19 cellular contexts compared by ENCODE assay signal in the genomic region with DNA sequence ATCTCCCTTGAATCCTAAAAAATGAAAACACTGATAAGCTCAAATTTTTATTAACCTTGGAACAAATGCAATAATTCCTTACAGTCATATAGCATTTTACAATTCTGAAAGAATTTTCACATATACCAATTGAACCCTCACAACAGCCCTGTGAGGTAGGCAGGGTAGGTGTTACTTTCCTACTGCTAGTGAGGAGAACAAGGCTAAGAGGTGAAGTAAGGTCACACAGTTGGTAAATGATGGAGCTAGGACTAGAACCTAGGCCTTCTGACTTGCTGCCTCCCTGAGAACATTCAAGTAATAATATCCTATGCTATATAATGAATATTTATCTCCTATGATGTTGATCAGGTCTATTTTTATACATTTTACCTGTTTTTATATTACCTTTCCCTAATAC. TPM values are rescaled to one million over a fixed set of nuclear protein-coding genes. Genes with fewer than 3 reads are reported as not detected.
DNase-seq lines count a peak whose midpoint lies in the region; ATAC-seq, FAIRE-seq and TF ChIP-seq lines count a peak whose summit lies in the region.
"Had no signal": no experiment of that assay in that cellular context is flagged by ENCODE, and none has a peak within 500 bp of the region (broad histone marks: within the 10 kb centered on the region; RNA-seq: fewer than 3 reads in every experiment).

No MANE protein-coding gene starts in this region.

- CTCF ChIA-PET in activated CD4-positive, alpha-beta T cell treated with anti-CD3 and anti-CD28 coated beads, Interleukin-2, amount 10 ng/mL, durations not matched to agents 7 days and 5 days (lab: Charles Lee), result no interaction called here
- CTCF ChIA-PET in GM12878 (lab: Yijun Ruan, JAX), result interaction anchor here (1.6 to 2.0 kb wide), 2 partner anchors 12 to 23 kb away, joined by 5 to 7 read pairs; no protein-coding TSS in a partner anchor

- H3K27ac ChIP-seq in GM12878 (ENCODE audit: control insufficient read depth, insufficient read depth), result no peak overlapping the region
- H3K27ac ChIP-seq: BLaER1 had no signal

- H2AFZ ChIP-seq in GM12878 (ENCODE audit: control insufficient read depth, low read depth, low read length), result no peak overlapping the region

- no peaks in the 10 kb centered on the region for H3K27me3 Mint-ChIP-seq in activated CD4-positive, alpha-beta T cell treated with anti-CD3 and anti-CD28 coated beads, Interleukin-2, amount 10 ng/mL, durations not matched to agents 24 days and 14 days
- H3K27me3 Mint-ChIP-seq in activated CD4-positive, alpha-beta T cell treated with anti-CD3 and anti-CD28 coated beads, Interleukin-2, amount 10 ng/mL, durations not matched to agents 7 days and 5 days, result no peaks in the 10 kb centered on the region
- no peaks in the 10 kb centered on the region for H3K27me3 Mint-ChIP-seq in stimulated activated naive CD8-positive, alpha-beta T cell treated with anti-CD3 and anti-CD28 coated beads, Interleukin-15, amount 100 ng/mL, for 72 hours

- no TSS peak for BruUV-seq in GM12878 (replicated peaks; lab: Mats Ljungman, UMichigan)

- H3K36me3 Mint-ChIP-seq in activated CD4-positive, alpha-beta T cell treated with anti-CD3 and anti-CD28 coated beads, Interleukin-2, amount 10 ng/mL, durations not matched to agents 24 days and 14 days (ENCODE audit: low read depth), result peaks cover 57% of the 10 kb centered on the region
- H3K36me3 Mint-ChIP-seq in activated CD4-positive, alpha-beta T cell treated with anti-CD3 and anti-CD28 coated beads, Interleukin-2, amount 10 ng/mL, durations not matched to agents 7 days and 5 days (ENCODE audit: low read depth), result peaks cover 34% of the 10 kb centered on the region

- H3K79me2 ChIP-seq in GM12878 (ENCODE audit: control insufficient read depth, insufficient read depth, low read length), result no peaks in the 10 kb centered on the region; the same call in 1 of the 2 replicates

- H3K9ac ChIP-seq in GM12878 (ENCODE audit: control insufficient read depth, insufficient read depth, low read length), result no peak overlapping the region
- H3K9ac ChIP-seq: BLaER1 had no signal

- TF ChIP-seq POLR2A in GM12878 (IDR thresholded peaks at IDR 0.05; ENCODE audit: low read depth, low read length) (no peak), erythroblast (IDR thresholded peaks at IDR 0.05; ENCODE audit: low read length) (no peak)

- no peaks in the 10 kb centered on the region for H3K4me1 ChIP-seq in GM12878 (ENCODE audit: control insufficient read depth, insufficient read depth, low read length)
- H3K4me1 ChIP-seq: BLaER1 had no signal

- H3K4me2 ChIP-seq in GM12878 (ENCODE audit: control insufficient read depth, insufficient read depth), result no peak overlapping the region
- H3K4me2 ChIP-seq: BLaER1 had no signal

- peaks cover 0 to 18% of the 10 kb centered on the region in 2 experiments; a peak in 2 of 4 replicates for H3K36me3 ChIP-seq in GM12878 (ENCODE audit: control insufficient read depth in 2 of 2, insufficient read depth in 2 of 2, low read length in 1 of 2)

- POLR2A ChIA-PET in activated CD4-positive, alpha-beta T cell treated with anti-CD3 and anti-CD28 coated beads, Interleukin-2, amount 10 ng/mL, durations not matched to agents 7 days and 5 days (lab: Charles Lee), result no interaction called here
- POLR2A ChIA-PET in GM12878 (lab: Charles Lee), result interaction anchor here (1.3 kb wide), 1 partner anchor 12 kb away, joined by 4 read pairs; no protein-coding TSS in a partner anchor

- H3K4me1 Mint-ChIP-seq in activated CD4-positive, alpha-beta T cell treated with anti-CD3 and anti-CD28 coated beads, Interleukin-2, amount 10 ng/mL, durations not matched to agents 24 days and 14 days, result peaks cover 11% of the 10 kb centered on the region
- H3K4me1 Mint-ChIP-seq in activated CD4-positive, alpha-beta T cell treated with anti-CD3 and anti-CD28 coated beads, Interleukin-2, amount 10 ng/mL, durations not matched to agents 7 days and 5 days, result peaks cover 4% of the 10 kb centered on the region
- no peaks in the 10 kb centered on the region for H3K4me1 Mint-ChIP-seq in stimulated activated naive CD8-positive, alpha-beta T cell treated with anti-CD3 and anti-CD28 coated beads, Interleukin-15, amount 100 ng/mL, for 72 hours

- TF ChIP-seq RAD21 in GM12878 (IDR thresholded peaks at IDR 0.05; ENCODE audit: insufficient read depth, low read depth, low read length), result no peak

- no peak overlapping the region for H3K4me3 ChIP-seq in GM12878
- H3K4me3 ChIP-seq: BLaER1 had no signal

- H3K4me3 Mint-ChIP-seq in activated CD4-positive, alpha-beta T cell treated with anti-CD3 and anti-CD28 coated beads, Interleukin-2, amount 10 ng/mL, durations not matched to agents 24 days and 14 days, result no peak overlapping the region
- no peak overlapping the region for H3K4me3 Mint-ChIP-seq in activated CD4-positive, alpha-beta T cell treated with anti-CD3 and anti-CD28 coated beads, Interleukin-2, amount 10 ng/mL, durations not matched to agents 7 days and 5 days
- H3K4me3 Mint-ChIP-seq in stimulated activated naive CD8-positive, alpha-beta T cell treated with anti-CD3 and anti-CD28 coated beads, Interleukin-15, amount 100 ng/mL, for 72 hours, result no peak overlapping the region
- H3K4me3 Mint-ChIP-seq: CD8-positive, alpha-beta T cell had no signal

- no peak for DNase-seq in activated CD4-positive, alpha-beta T cell treated with anti-CD3 and anti-CD28 coated beads, Interleukin-2, amount 10 ng/mL, durations not matched to agents 24 days and 14 days
- no peak for DNase-seq in activated CD4-positive, alpha-beta T cell treated with anti-CD3 and anti-CD28 coated beads, Interleukin-2, amount 10 ng/mL, durations not matched to agents 7 days and 5 days
- DNase-seq in stimulated activated naive CD8-positive, alpha-beta T cell treated with anti-CD3 and anti-CD28 coated beads, Interleukin-15, Interleukin-2, amounts not matched to agents 100 U/mL and 50 U/mL, for 24 hours, result no peak
- DNase-seq in stimulated activated naive CD8-positive, alpha-beta T cell treated with anti-CD3 and anti-CD28 coated beads, Interleukin-15, amount 100 ng/mL, for 72 hours, result no peak
- DNase-seq in GM12878 (ENCODE audit: low read depth, low spot score) (no peak), erythroblast (lab: John Stamatoyannopoulos, UW) (no peak), NCI-H2029 (lab: John Stamatoyannopoulos, UW) (no peak)
- DNase-seq: CD8-positive, alpha-beta T cell; DMS79 treated with DMSO at 0.1 percent for 48 hours; GOT3; NCI-H1092 treated with DMSO at 0.1 percent for 48 hours; NCI-H146; NCI-H2081; NCI-H510A; NCI-H748 treated with DMSO at 0.1 percent for 48 hours had no signal

- intact Hi-C loops in activated CD4-positive, alpha-beta T cell treated with anti-CD3 and anti-CD28 coated beads, Interleukin-2, amount 10 ng/mL, durations not matched to agents 24 days and 14 days (cut with micrococcal nuclease), result loop anchor here (10.0 kb wide), 2 partner anchors 955 to 1325 kb away; no protein-coding TSS in a partner anchor
- intact Hi-C loops in GM12878 (cut with micrococcal nuclease; ENCODE audit: unreplicated experiment), result loop anchor here (10.0 kb wide), 2 partner anchors 385 to 955 kb away; no protein-coding TSS in a partner anchor

- H3K9me3 Mint-ChIP-seq in activated CD4-positive, alpha-beta T cell treated with anti-CD3 and anti-CD28 coated beads, Interleukin-2, amount 10 ng/mL, durations not matched to agents 24 days and 14 days, result no peaks in the 10 kb centered on the region
- no peaks in the 10 kb centered on the region for H3K9me3 Mint-ChIP-seq in activated CD4-positive, alpha-beta T cell treated with anti-CD3 and anti-CD28 coated beads, Interleukin-2, amount 10 ng/mL, durations not matched to agents 7 days and 5 days
- H3K9me3 Mint-ChIP-seq in stimulated activated naive CD8-positive, alpha-beta T cell treated with anti-CD3 and anti-CD28 coated beads, Interleukin-15, amount 100 ng/mL, for 72 hours, result no peaks in the 10 kb centered on the region
- H3K9me3 Mint-ChIP-seq: CD8-positive, alpha-beta T cell had no signal

- peak overlapping the region; percentile 34 for H3K27ac Mint-ChIP-seq in activated CD4-positive, alpha-beta T cell treated with anti-CD3 and anti-CD28 coated beads, Interleukin-2, amount 10 ng/mL, durations not matched to agents 24 days and 14 days
- H3K27ac Mint-ChIP-seq in activated CD4-positive, alpha-beta T cell treated with anti-CD3 and anti-CD28 coated beads, Interleukin-2, amount 10 ng/mL, durations not matched to agents 7 days and 5 days, result no peak overlapping the region
- H3K27ac Mint-ChIP-seq in stimulated activated naive CD8-positive, alpha-beta T cell treated with anti-CD3 and anti-CD28 coated beads, Interleukin-15, amount 100 ng/mL, for 72 hours, result no peak overlapping the region
- H3K27ac Mint-ChIP-seq: CD8-positive, alpha-beta T cell had no signal

- H3K27me3 ChIP-seq in GM12878 (replicated peaks in 1 of 2; ENCODE audit: control insufficient read depth in 2 of 2, insufficient read depth in 2 of 2, low read length in 1 of 2), result no peaks in the 10 kb centered on the region

- FAIRE-seq in GM12878 (lab: Jason Lieb, UNC), result no peak
- FAIRE-seq: D721Med had no signal

- H3K9me3 ChIP-seq in GM12878 (replicated peaks; ENCODE audit: control insufficient read depth, insufficient read depth, low read length), result no peaks in the 10 kb centered on the region
- H3K9me3 ChIP-seq: BLaER1 had no signal

- no peak for TF ChIP-seq EP300 in GM12878 (IDR thresholded peaks at IDR 0.05; ENCODE audit: borderline replicate concordance in 1 of 2, control insufficient read depth in 1 of 2, low read depth in 2 of 2, low read length in 2 of 2)

- TF ChIP-seq CTCF in GM12878 (IDR thresholded peaks at IDR 0.05 in 2 of 3, conservative IDR thresholded peaks at IDR 0.05 in 1 of 3; ENCODE audit: control insufficient read depth in 2 of 3, extremely low read depth in 1 of 3, insufficient read depth in 1 of 3, low read depth in 3 of 3, low read length in 3 of 3), result no peak

- RAD21 ChIA-PET in GM12878 (lab: Charles Lee; ENCODE audit: unreplicated experiment), result interaction anchor here (1.2 kb wide), 1 partner anchor 8 kb away, joined by 5 read pairs; no protein-coding TSS in a partner anchor

- SMC1A ChIA-PET in GM12878 (lab: Charles Lee; ENCODE audit: uncharacterized antibody, unreplicated experiment), result interaction anchor here (2.5 kb wide), 1 partner anchor 14 kb away, joined by 8 read pairs; no protein-coding TSS in a partner anchor

- in situ Hi-C loops in GM12878 (cut with MboI), result no loop called here

- peaks cover 4% of the 10 kb centered on the region; the same call in 1 of the 2 replicates for H4K20me1 ChIP-seq in GM12878 (ENCODE audit: control insufficient read depth, insufficient read depth)

- ATAC-seq in stimulated activated naive CD8-positive, alpha-beta T cell treated with anti-CD3 and anti-CD28 coated beads, Interleukin-15, Interleukin-2, amounts not matched to agents 100 U/mL and 50 U/mL, for 24 hours, result peak; percentile 43
- ATAC-seq in stimulated activated naive CD8-positive, alpha-beta T cell treated with anti-CD3 and anti-CD28 coated beads, Interleukin-15, amount 100 ng/mL, for 72 hours, result no peak
- ATAC-seq in GM12878, result peak; percentile 26; the same call in 1 of the 3 replicates
- no peak for ATAC-seq in HG03175 (IDR thresholded peaks at IDR 0.05; ENCODE audit: unreplicated experiment)
- ATAC-seq: CD8-positive, alpha-beta T cell; Right ventricle myocardium inferior had no signal

RNA-seq across cellular contexts. Expression of a gene that starts 9.7 kb away (rescaled TPM):
- 14.6 and 16.1 TPM in 2 replicates for total RNA-seq in activated CD4-positive, alpha-beta T cell treated with anti-CD3 and anti-CD28 coated beads, Interleukin-2, amount 10 ng/mL, durations not matched to agents 24 days and 14 days
- 10 to 100 TPM; 24.0 to 25.6 TPM for total RNA-seq in activated CD4-positive, alpha-beta T cell treated with anti-CD3 and anti-CD28 coated beads, Interleukin-2, amount 10 ng/mL, durations not matched to agents 7 days and 5 days
- 3.3 and 4.0 TPM in 2 replicates for total RNA-seq in GM12878 (2013; cell fraction: nucleolus; rRNA removed)
- 22.6 and 29.5 TPM in 2 replicates for total RNA-seq in GM12878 (2014; rRNA removed)
- total RNA-seq in GM12878 (2014; rRNA removed; fragmentation: Illumina TruSeq; extraction: Trizol), result 23.3 and 23.7 TPM in 2 replicates
- total RNA-seq in GM12878 (2021), result 14.9 and 15.4 TPM in 2 replicates
- polyA plus RNA-seq in GM12878 (2011; ENCODE audit: low read depth), result 3.6 TPM
- polyA plus RNA-seq in GM12878 (2011; rRNA removed), result 22.0 and 26.7 TPM in 2 replicates
- 10.3 and 11.7 TPM in 2 replicates for polyA plus RNA-seq in GM12878 (2011; cell fraction: cytosol; rRNA removed)
- 3.8 and 6.7 TPM in 2 replicates for polyA plus RNA-seq in GM12878 (2011; cell fraction: nucleus; rRNA removed)
- polyA plus RNA-seq in GM12878 (2012), result 8.0 and 10.2 TPM in 2 replicates
- polyA plus RNA-seq in GM12878 (2014; fragmentation: Illumina TruSeq; extraction: Trizol), result 28.9 and 40.5 TPM in 2 replicates
- polyA plus RNA-seq in GM12878 (2014; fragmentation: Nextera tagmentation; extraction: Ambion mirVana), result 10 to 100 TPM; 19.0 to 20.8 TPM
- polyA plus RNA-seq in GM12878 (2014; rRNA removed), result 15.4 and 15.7 TPM in 2 replicates
- polyA plus RNA-seq in GM12878 (2016; fragmentation: Nextera tagmentation; extraction: Ambion mirVana), result 10 to 100 TPM; 41.5 to 42.5 TPM
- 10.9 and 15.5 TPM in 2 replicates for polyA minus RNA-seq in GM12878 (2011; rRNA and poly(A)+ RNA removed)
- 4.1 and 6.1 TPM in 2 replicates for polyA minus RNA-seq in GM12878 (2011; cell fraction: cytosol; rRNA and poly(A)+ RNA removed)
- 1.3 and 4.0 TPM in 2 replicates for polyA minus RNA-seq in GM12878 (2011; cell fraction: nucleus; rRNA and poly(A)+ RNA removed)

RNA-seq across cellular contexts. Expression of a gene that starts 25.7 kb away (rescaled TPM):
- 1,039 and 1,063 TPM in 2 replicates for total RNA-seq in activated CD4-positive, alpha-beta T cell treated with anti-CD3 and anti-CD28 coated beads, Interleukin-2, amount 10 ng/mL, durations not matched to agents 24 days and 14 days
- 100 to 1,000 TPM; 682 to 705 TPM for total RNA-seq in activated CD4-positive, alpha-beta T cell treated with anti-CD3 and anti-CD28 coated beads, Interleukin-2, amount 10 ng/mL, durations not matched to agents 7 days and 5 days
- 507 and 514 TPM in 2 replicates for total RNA-seq in GM12878 (2013; cell fraction: nucleolus; rRNA removed)
- total RNA-seq in GM12878 (2014; rRNA removed) (370 and 422 TPM in 2 replicates), GM12878 (2014; rRNA removed; fragmentation: Illumina TruSeq; extraction: Trizol) (418 and 420 TPM in 2 replicates), GM12878 (2021) (626 and 628 TPM in 2 replicates)
- 983 TPM for polyA plus RNA-seq in GM12878 (2011; ENCODE audit: low read depth)
- polyA plus RNA-seq in GM12878 (2011; rRNA removed) (1,825 and 2,395 TPM in 2 replicates), GM12878 (2014; fragmentation: Illumina TruSeq; extraction: Trizol) (554 and 619 TPM in 2 replicates), GM12878 (2014; fragmentation: Nextera tagmentation; extraction: Ambion mirVana) (100 to 1,000 TPM; 633 to 835 TPM), GM12878 (2014; rRNA removed) (453 and 454 TPM in 2 replicates), GM12878 (2016; fragmentation: Nextera tagmentation; extraction: Ambion mirVana) (100 to 1,000 TPM; 632 to 679 TPM)
- 1,022 and 1,340 TPM in 2 replicates for polyA plus RNA-seq in GM12878 (2011; cell fraction: cytosol; rRNA removed)
- polyA plus RNA-seq in GM12878 (2011; cell fraction: nucleus; rRNA removed), result 734 and 1,181 TPM in 2 replicates
- 837 and 1,058 TPM in 2 replicates for polyA plus RNA-seq in GM12878 (2012)
- polyA minus RNA-seq in GM12878 (2011; rRNA and poly(A)+ RNA removed), result 806 and 843 TPM in 2 replicates
- 247 and 251 TPM in 2 replicates for polyA minus RNA-seq in GM12878 (2011; cell fraction: cytosol; rRNA and poly(A)+ RNA removed)
- 164 and 183 TPM in 2 replicates for polyA minus RNA-seq in GM12878 (2011; cell fraction: nucleus; rRNA and poly(A)+ RNA removed)

Comparison
In these comparisons a context has a peak if more than half of its experiments do, and no peak if none do; other contexts are left out.
1. ATAC-seq: peak in stimulated activated naive CD8-positive, alpha-beta T cell treated with anti-CD3 and anti-CD28 coated beads, Interleukin-15, Interleukin-2, amounts not matched to agents 100 U/mL and 50 U/mL, for 24 hours (single experiment) and GM12878 (single experiment); none in stimulated activated naive CD8-positive, alpha-beta T cell treated with anti-CD3 and anti-CD28 coated beads, Interleukin-15, amount 100 ng/mL, for 72 hours (single experiment) and HG03175 (single experiment).